In the genomic region with DNA sequence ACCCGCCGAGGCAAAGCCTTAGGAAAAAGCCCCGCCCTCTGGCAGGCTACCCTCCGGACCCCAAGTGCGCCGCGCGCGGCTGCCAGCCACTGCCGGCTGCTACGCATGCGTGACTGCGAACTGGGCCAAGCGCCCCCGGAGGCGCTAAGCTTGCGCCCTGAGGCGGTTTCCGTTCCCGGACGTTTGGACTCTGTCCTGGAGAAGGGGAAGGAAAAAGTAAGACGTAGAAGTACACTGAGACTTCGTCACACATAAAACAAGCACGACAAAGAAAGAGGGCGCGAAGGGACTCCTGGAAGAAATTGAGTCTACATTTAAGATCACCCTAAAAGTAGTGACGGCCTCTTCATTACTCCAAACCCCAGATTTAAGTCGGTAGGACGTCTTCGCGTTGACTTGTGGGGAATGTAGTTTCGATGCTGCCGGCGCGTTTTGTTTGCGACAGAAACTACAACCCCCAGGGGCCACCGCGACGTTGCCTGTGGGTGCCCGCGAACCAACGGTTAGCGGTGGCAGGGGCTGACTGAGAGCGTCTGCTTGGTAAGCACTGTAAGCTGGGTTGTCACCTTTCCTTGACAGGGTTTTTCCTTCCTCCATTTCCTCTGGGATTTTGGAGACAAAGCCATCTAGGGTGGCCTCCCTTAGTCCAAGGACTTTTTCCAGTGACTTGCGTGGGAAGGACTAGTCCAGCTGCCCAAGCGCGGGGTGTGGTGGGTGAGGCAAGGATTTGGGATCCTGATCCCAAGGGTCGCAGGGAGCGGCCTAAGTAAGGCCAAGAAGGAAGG, we compare ENCODE assay signal across 1 cellular context.
TF ChIP-seq lines count a peak whose summit lies in the region.

A gene (plus strand): TSS at position 472 of the 785 bp plus-strand sequence. CDS start 49,715 bp downstream, outside the sequence.

TF ChIP-seq in K562, 482 proteins besides CTCF, POLR2A, EP300 and RAD21 (continued from another document and continues in another):
- TF ChIP-seq, protein P1, sequence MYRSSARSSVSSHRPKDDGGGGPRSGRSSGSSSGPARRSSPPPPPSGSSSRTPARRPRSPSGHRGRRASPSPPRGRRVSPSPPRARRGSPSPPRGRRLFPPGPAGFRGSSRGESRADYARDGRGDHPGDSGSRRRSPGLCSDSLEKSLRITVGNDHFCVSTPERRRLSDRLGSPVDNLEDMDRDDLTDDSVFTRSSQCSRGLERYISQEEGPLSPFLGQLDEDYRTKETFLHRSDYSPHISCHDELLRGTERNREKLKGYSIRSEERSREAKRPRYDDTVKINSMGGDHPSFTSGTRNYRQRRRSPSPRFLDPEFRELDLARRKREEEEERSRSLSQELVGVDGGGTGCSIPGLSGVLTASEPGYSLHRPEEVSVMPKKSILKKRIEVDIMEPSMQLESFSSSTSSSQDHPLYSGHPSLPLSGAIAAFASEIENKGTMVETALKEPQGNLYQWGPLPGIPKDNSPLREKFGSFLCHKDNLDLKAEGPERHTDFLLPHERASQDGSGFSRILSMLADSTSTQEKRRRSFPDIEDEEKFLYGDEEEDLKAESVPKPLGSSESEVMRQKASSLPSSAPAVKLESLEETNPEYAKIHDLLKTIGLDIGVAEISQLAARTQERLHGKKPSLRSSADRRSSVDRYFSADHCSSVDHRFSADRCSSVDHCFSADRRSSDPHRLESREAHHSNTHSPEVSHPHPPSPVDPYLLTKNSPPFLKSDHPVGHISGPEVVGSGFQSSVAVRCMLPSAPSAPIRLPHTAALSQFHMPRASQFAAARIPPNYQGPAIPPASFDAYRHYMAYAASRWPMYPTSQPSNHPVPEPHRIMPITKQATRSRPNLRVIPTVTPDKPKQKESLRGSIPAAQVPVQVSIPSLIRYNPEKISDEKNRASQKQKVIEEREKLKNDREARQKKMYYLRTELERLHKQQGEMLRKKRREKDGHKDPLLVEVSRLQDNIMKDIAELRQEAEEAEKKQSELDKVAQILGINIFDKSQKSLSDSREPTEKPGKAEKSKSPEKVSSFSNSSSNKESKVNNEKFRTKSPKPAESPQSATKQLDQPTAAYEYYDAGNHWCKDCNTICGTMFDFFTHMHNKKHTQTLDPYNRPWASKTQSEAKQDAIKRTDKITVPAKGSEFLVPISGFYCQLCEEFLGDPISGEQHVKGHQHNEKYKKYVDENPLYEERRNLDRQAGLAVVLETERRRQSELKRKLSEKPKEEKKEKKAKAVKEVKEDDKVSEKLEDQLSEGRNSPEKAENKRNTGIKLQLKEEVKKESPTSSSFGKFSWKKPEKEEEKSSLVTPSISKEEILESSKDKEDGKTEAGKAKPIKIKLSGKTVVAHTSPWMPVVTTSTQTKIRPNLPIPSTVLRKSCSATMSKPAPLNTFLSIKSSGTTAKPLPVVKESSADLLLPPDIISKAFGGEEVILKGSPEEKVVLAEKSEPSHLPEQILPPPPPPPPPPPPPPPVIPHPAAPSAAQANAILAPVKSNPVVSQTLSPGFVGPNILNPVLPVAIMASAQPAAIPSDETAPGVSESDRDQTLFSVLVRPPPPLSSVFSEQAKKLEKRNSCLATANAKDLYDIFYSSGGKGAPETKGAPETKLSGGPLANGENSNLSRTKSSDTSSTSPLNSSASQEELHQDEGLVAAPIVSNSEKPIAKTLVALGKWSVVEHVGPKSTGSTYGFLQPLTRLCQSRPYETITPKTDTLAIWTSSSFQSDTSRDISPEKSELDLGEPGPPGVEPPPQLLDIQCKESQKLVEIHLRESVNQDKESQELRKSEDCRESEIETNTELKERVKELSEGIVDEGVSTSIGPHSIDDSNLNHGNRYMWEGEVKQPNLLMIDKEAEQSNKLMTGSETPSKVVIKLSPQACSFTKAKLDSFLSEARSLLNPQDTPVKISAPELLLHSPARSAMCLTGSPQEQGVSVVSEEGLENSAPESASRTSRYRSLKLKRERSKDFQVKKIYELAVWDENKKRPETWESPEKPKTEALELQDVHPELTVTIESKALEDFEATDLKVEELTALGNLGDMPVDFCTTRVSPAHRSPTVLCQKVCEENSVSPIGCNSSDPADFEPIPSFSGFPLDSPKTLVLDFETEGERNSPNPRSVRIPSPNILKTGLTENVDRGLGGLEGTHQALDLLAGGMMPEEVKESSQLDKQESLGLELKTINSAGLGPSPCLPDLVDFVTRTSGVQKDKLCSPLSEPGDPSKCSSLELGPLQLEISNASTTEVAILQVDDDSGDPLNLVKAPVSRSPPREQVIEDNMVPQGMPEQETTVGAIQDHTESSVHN (IDR thresholded peaks at IDR 0.05; ENCODE audit: borderline replicate concordance in 1 of 2, low read depth in 1 of 2), result no peak
- TF ChIP-seq ESRRA (IDR thresholded peaks at IDR 0.05; ENCODE audit: borderline replicate concordance, low read depth) (no peak), SAP30 (IDR thresholded peaks at IDR 0.05; ENCODE audit: borderline replicate concordance, insufficient read depth, low read depth, low read length, poor library complexity, severe bottlenecking) (peak; percentile 35), HDAC1 (IDR thresholded peaks at IDR 0.05) (peak in 1 of 2 experiments; percentile 54; a peak in 2 of 4 replicates), IFI16 (CRISPR knock-in tag; IDR thresholded peaks at IDR 0.05) (no peak), MTA2 (IDR thresholded peaks at IDR 0.05; ENCODE audit: low read depth) (peak; percentile 28; the same call in 1 of the 2 replicates), ZNF707 (CRISPR knock-in tag; conservative IDR thresholded peaks at IDR 0.05) (peak; percentile 3; the same call in 1 of the 2 replicates), ZBTB7A (IDR thresholded peaks at IDR 0.05; ENCODE audit: borderline replicate concordance, control insufficient read depth, low read depth, low read length) (peak; percentile 25; the same call in 1 of the 2 replicates), FOXA3 (CRISPR knock-in tag; conservative IDR thresholded peaks at IDR 0.05 in 1 of 2, IDR thresholded peaks at IDR 0.05 in 1 of 2) (0 out of 4 replicates have a peak, but pooled peaks of 1 of the 2 experiments have one; percentile 26), ZNF695 (CRISPR knock-in tag; IDR thresholded peaks at IDR 0.05) (no peak), XRCC5 (IDR thresholded peaks at IDR 0.05; ENCODE audit: low read depth, low read length) (0 out of 2 replicates have a peak, but pooled peaks have one; percentile 51), MAFF (IDR thresholded peaks at IDR 0.05; ENCODE audit: low read length) (no peak), ZNF668 (CRISPR knock-in tag; IDR thresholded peaks at IDR 0.05) (no peak), NR2C2 (CRISPR knock-in tag; IDR thresholded peaks at IDR 0.05) (no peak), NR2C2 (tag; IDR thresholded peaks at IDR 0.05) (peak; percentile 92), NONO (IDR thresholded peaks at IDR 0.05; ENCODE audit: low read depth in 2 of 2, low read length in 1 of 2) (0 out of 4 replicates have a peak, but pooled peaks of 1 of the 2 experiments have one; percentile 7), SIRT6 (IDR thresholded peaks at IDR 0.05; ENCODE audit: low read depth, low read length) (no peak), HDAC3 (IDR thresholded peaks at IDR 0.05; ENCODE audit: borderline replicate concordance, partially characterized antibody) (no peak), ZNF212 (CRISPR knock-in tag; IDR thresholded peaks at IDR 0.05) (no peak), EZH2 (IDR thresholded peaks at IDR 0.05; ENCODE audit: borderline replicate concordance, low read depth, low read length) (no peak), SIN3A (IDR thresholded peaks at IDR 0.05; ENCODE audit: borderline replicate concordance in 2 of 2, control insufficient read depth in 1 of 2, low read depth in 2 of 2, low read length in 2 of 2) (peak in 1 of 2 experiments; percentile 25; a peak in 1 of 4 replicates), MCM2 (IDR thresholded peaks at IDR 0.05; ENCODE audit: low read depth) (no peak), OTX1 (CRISPR knock-in tag; IDR thresholded peaks at IDR 0.05) (no peak), DACH1 (IDR thresholded peaks at IDR 0.05; ENCODE audit: partially characterized antibody) (no peak), TSC22D4 (tag; IDR thresholded peaks at IDR 0.05) (no peak), RBM14 (IDR thresholded peaks at IDR 0.05; ENCODE audit: borderline replicate concordance, insufficient read depth, low read depth, low read length) (no peak), POU5F1 (IDR thresholded peaks at IDR 0.05; ENCODE audit: borderline replicate concordance, low read depth, low read length, partially characterized antibody) (no peak)
- TF ChIP-seq, protein P2, sequence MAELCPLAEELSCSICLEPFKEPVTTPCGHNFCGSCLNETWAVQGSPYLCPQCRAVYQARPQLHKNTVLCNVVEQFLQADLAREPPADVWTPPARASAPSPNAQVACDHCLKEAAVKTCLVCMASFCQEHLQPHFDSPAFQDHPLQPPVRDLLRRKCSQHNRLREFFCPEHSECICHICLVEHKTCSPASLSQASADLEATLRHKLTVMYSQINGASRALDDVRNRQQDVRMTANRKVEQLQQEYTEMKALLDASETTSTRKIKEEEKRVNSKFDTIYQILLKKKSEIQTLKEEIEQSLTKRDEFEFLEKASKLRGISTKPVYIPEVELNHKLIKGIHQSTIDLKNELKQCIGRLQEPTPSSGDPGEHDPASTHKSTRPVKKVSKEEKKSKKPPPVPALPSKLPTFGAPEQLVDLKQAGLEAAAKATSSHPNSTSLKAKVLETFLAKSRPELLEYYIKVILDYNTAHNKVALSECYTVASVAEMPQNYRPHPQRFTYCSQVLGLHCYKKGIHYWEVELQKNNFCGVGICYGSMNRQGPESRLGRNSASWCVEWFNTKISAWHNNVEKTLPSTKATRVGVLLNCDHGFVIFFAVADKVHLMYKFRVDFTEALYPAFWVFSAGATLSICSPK (IDR thresholded peaks at IDR 0.05; ENCODE audit: borderline replicate concordance), result no peak
- TF ChIP-seq, protein P3, sequence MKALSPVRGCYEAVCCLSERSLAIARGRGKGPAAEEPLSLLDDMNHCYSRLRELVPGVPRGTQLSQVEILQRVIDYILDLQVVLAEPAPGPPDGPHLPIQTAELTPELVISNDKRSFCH (CRISPR knock-in tag; IDR thresholded peaks at IDR 0.05), result no peak
- TF ChIP-seq, protein P3 (tag; IDR thresholded peaks at IDR 0.05), result peak; percentile 59; the same call in 1 of the 2 replicates
- TF ChIP-seq, protein P4, sequence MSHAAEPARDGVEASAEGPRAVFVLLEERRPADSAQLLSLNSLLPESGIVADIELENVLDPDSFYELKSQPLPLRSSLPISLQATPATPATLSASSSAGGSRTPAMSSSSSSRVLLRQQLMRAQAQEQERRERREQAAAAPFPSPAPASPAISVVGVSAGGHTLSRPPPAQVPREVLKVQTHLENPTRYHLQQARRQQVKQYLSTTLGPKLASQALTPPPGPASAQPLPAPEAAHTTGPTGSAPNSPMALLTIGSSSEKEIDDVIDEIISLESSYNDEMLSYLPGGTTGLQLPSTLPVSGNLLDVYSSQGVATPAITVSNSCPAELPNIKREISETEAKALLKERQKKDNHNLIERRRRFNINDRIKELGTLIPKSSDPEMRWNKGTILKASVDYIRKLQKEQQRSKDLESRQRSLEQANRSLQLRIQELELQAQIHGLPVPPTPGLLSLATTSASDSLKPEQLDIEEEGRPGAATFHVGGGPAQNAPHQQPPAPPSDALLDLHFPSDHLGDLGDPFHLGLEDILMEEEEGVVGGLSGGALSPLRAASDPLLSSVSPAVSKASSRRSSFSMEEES (CRISPR knock-in tag; IDR thresholded peaks at IDR 0.05), result no peak
- TF ChIP-seq, protein P5, sequence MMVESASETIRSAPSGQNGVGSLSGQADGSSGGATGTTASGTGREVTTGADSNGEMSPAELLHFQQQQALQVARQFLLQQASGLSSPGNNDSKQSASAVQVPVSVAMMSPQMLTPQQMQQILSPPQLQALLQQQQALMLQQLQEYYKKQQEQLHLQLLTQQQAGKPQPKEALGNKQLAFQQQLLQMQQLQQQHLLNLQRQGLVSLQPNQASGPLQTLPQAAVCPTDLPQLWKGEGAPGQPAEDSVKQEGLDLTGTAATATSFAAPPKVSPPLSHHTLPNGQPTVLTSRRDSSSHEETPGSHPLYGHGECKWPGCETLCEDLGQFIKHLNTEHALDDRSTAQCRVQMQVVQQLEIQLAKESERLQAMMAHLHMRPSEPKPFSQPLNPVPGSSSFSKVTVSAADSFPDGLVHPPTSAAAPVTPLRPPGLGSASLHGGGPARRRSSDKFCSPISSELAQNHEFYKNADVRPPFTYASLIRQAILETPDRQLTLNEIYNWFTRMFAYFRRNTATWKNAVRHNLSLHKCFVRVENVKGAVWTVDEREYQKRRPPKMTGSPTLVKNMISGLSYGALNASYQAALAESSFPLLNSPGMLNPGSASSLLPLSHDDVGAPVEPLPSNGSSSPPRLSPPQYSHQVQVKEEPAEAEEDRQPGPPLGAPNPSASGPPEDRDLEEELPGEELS (CRISPR knock-in tag; IDR thresholded peaks at IDR 0.05; ENCODE audit: borderline replicate concordance), result no peak
- TF ChIP-seq, protein P6, sequence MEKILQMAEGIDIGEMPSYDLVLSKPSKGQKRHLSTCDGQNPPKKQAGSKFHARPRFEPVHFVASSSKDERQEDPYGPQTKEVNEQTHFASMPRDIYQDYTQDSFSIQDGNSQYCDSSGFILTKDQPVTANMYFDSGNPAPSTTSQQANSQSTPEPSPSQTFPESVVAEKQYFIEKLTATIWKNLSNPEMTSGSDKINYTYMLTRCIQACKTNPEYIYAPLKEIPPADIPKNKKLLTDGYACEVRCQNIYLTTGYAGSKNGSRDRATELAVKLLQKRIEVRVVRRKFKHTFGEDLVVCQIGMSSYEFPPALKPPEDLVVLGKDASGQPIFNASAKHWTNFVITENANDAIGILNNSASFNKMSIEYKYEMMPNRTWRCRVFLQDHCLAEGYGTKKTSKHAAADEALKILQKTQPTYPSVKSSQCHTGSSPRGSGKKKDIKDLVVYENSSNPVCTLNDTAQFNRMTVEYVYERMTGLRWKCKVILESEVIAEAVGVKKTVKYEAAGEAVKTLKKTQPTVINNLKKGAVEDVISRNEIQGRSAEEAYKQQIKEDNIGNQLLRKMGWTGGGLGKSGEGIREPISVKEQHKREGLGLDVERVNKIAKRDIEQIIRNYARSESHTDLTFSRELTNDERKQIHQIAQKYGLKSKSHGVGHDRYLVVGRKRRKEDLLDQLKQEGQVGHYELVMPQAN (IDR thresholded peaks at IDR 0.05; ENCODE audit: borderline replicate concordance), result peak; percentile 67; the same call in 1 of the 2 replicates
